ENCODE assay signal across 20 cellular contexts in genomic region chr10:51510231-51510630, GRCh38.
DNase-seq lines count a peak whose midpoint lies in the region; ATAC-seq and TF ChIP-seq lines count a peak whose summit lies in the region.
"Had no signal": no experiment of that assay in that cellular context is flagged by ENCODE, and none has a peak within 500 bp of the region (broad histone marks: within the 10 kb centered on the region; RNA-seq: fewer than 3 reads in every experiment).

No MANE protein-coding gene starts in this region.

- H3K4me3 ChIP-seq in choroid plexus epithelial cell (ENCODE audit: low read depth, low read length) = no peak overlapping the region
- H3K4me3 ChIP-seq: BLaER1, K562, SK-N-MC had no signal

- no peaks in the 10 kb centered on the region for H3K36me3 Mint-ChIP-seq in activated naive CD8-positive, alpha-beta T cell treated with anti-CD3 and anti-CD28 coated beads, Interleukin-2, amount 50 U/mL, for 24 hours (ENCODE audit: low read depth)
- H3K36me3 Mint-ChIP-seq: CD8-positive, alpha-beta T cell had no signal

- H3K27ac ChIP-seq in foreskin keratinocyte = no peak overlapping the region
- H3K27ac ChIP-seq: BLaER1, SK-N-MC had no signal

- no peak overlapping the region for H3K4me3 Mint-ChIP-seq in activated naive CD8-positive, alpha-beta T cell treated with anti-CD3 and anti-CD28 coated beads, Interleukin-2, amount 50 U/mL, for 24 hours
- H3K4me3 Mint-ChIP-seq: CD8-positive, alpha-beta T cell; H9 had no signal

- H3K4me1 Mint-ChIP-seq in activated naive CD8-positive, alpha-beta T cell treated with anti-CD3 and anti-CD28 coated beads, Interleukin-2, amount 50 U/mL, for 24 hours = no peaks in the 10 kb centered on the region
- H3K4me1 Mint-ChIP-seq: H9 had no signal

- no peaks in the 10 kb centered on the region for H3K27me3 ChIP-seq in foreskin keratinocyte
- H3K27me3 ChIP-seq: BLaER1 had no signal

- no peaks in the 10 kb centered on the region for H3K9me3 Mint-ChIP-seq in activated naive CD8-positive, alpha-beta T cell treated with anti-CD3 and anti-CD28 coated beads, Interleukin-2, amount 50 U/mL, for 24 hours
- H3K9me3 Mint-ChIP-seq: CD8-positive, alpha-beta T cell; H9 had no signal

- H3K27me3 Mint-ChIP-seq in activated naive CD8-positive, alpha-beta T cell treated with anti-CD3 and anti-CD28 coated beads, Interleukin-2, amount 50 U/mL, for 24 hours = no peaks in the 10 kb centered on the region

- DNase-seq in AG20443 (ENCODE audit: low spot score) (peak; percentile 7), LHCN-M2 (ENCODE audit: low read depth) (peak; percentile 8), choroid plexus epithelial cell (ENCODE audit: low read depth) (peak; percentile 44), fibroblast of peridontal ligament (ENCODE audit: extremely low read depth) (peak; percentile 67), foreskin keratinocyte (no peak), cerebellum (ENCODE audit: low spot score) (no peak)
- DNase-seq in activated naive CD8-positive, alpha-beta T cell treated with anti-CD3 and anti-CD28 coated beads, Interleukin-2, amount 50 U/mL, for 24 hours = no peak
- DNase-seq: 8988T; Calu3; CD8-positive, alpha-beta T cell; DMS53; H9; NCI-H1694 treated with DMSO at 0.1 percent for 48 hours; NCI-H510A; NCI-H774; SHP77 had no signal

- no peak overlapping the region for H3K27ac Mint-ChIP-seq in activated naive CD8-positive, alpha-beta T cell treated with anti-CD3 and anti-CD28 coated beads, Interleukin-2, amount 50 U/mL, for 24 hours
- H3K27ac Mint-ChIP-seq: CD8-positive, alpha-beta T cell; H9 had no signal

- TF ChIP-seq CTCF in choroid plexus epithelial cell (conservative IDR thresholded peaks at IDR 0.05; ENCODE audit: low read depth, low read length) (no peak), foreskin keratinocyte (conservative IDR thresholded peaks at IDR 0.05) (no peak)

- no peaks in the 10 kb centered on the region for H3K4me1 ChIP-seq in foreskin keratinocyte
- H3K4me1 ChIP-seq: BLaER1 had no signal

- ATAC-seq in foreskin keratinocyte (no peak), GM19023 (IDR thresholded peaks at IDR 0.05; ENCODE audit: unreplicated experiment) (no peak)
- no peak for ATAC-seq in activated naive CD8-positive, alpha-beta T cell treated with anti-CD3 and anti-CD28 coated beads, Interleukin-2, amount 50 U/mL, for 24 hours
- ATAC-seq: CD8-positive, alpha-beta T cell; K562 had no signal

Comparison
In these comparisons a context has a peak if more than half of its experiments do, and no peak if none do; other contexts are left out.
1. DNase-seq: peak in AG20443 (single experiment), LHCN-M2 (single experiment), choroid plexus epithelial cell (single experiment) and fibroblast of peridontal ligament (single experiment); none in foreskin keratinocyte (0 of 2), activated naive CD8-positive, alpha-beta T cell treated with anti-CD3 and anti-CD28 coated beads, Interleukin-2, amount 50 U/mL, for 24 hours (single experiment) and cerebellum (single experiment).